In genomic region chr13:48001127-48001881, GRCh38 we compare ENCODE assay signal across 8 cellular contexts. TPM values are rescaled to one million over a fixed set of nuclear protein-coding genes. Genes with fewer than 3 reads are reported as not detected.
DNase-seq lines count a peak whose midpoint lies in the region; ATAC-seq and TF ChIP-seq lines count a peak whose summit lies in the region.

Gene SUCLA2, minus strand, starts transcription at chr13:48001273. Its CDS starts 4 bp downstream, at chr13:48001269.

- H3K36me3 Mint-ChIP-seq in CD14-positive monocyte: peaks cover 4 to 10% of the 10 kb centered on the region in 2 donors

- peak; percentile 98 for ATAC-seq in GM19372 (IDR thresholded peaks at IDR 0.05; ENCODE audit: low read depth, unreplicated experiment)
- peak; percentile 98 for ATAC-seq in HG03521 (IDR thresholded peaks at IDR 0.05; ENCODE audit: unreplicated experiment)

- no peaks in the 10 kb centered on the region for H3K9me3 ChIP-seq in liver (ENCODE audit: control insufficient read depth in 4 of 4, low read length in 3 of 4)

- no peaks in the 10 kb centered on the region for H3K27me3 ChIP-seq in liver (ENCODE audit: control insufficient read depth in 4 of 4, insufficient read depth in 4 of 4, low read length in 3 of 4)

- DNase-seq in CD14-positive monocyte (ENCODE audit: low spot score): peak; percentile 85
- peak; percentile 68 for DNase-seq in NCI-H774 (lab: John Stamatoyannopoulos, UW)
- DNase-seq in activated CD4-positive, alpha-beta T cell treated with anti-CD3 and anti-CD28 coated beads, Interleukin-2, amount 50 U/mL, for 4 hours: peak; percentile 81 to 86
- peak; percentile 94 for DNase-seq in dermis blood vessel endothelial cell
- DNase-seq in stimulated activated CD4-positive, alpha-beta T cell treated with anti-CD3 and anti-CD28 coated beads, Interleukin-4, amount 100 ng/mL, for 1 hour: peak; percentile 93

- H3K27ac ChIP-seq in liver (ENCODE audit: low read depth in 1 of 2, low read length in 2 of 2): peak within 1 kb of the TSS; percentile 79 to 82

- H3K4me1 ChIP-seq in liver (ENCODE audit: control insufficient read depth in 4 of 4, insufficient read depth in 4 of 4, low read length in 3 of 4): peaks cover 5 to 22% (median 14%) of the 10 kb centered on the region in 4 donors

- peak within 1 kb of the TSS; percentile 64 to 93 (median 84) for H3K27ac Mint-ChIP-seq in CD14-positive monocyte

- peak within 1 kb of the TSS; percentile 88 to 99 (median 93) for H3K4me3 ChIP-seq in liver (ENCODE audit: low read depth in 1 of 3, low read length in 3 of 3)

- no peaks in the 10 kb centered on the region for H3K36me3 ChIP-seq in liver (ENCODE audit: control insufficient read depth in 4 of 4, insufficient read depth in 3 of 4, low read depth in 1 of 4, low read length in 3 of 4)

- peak within 1 kb of the TSS; percentile 73 to 90 for H3K9ac ChIP-seq in liver (ENCODE audit: low read depth in 1 of 2, low read length in 2 of 2)

- peak; percentile 58 to 75 for TF ChIP-seq RAD21 in liver (IDR thresholded peaks at IDR 0.05)

- WGBS in liver: 12% methylated on average over 52 of the region's 52 CpGs

- H3K4me1 Mint-ChIP-seq in CD14-positive monocyte: peaks cover 40% of the 10 kb centered on the region

- intact Hi-C loops in CD14-positive monocyte (cut with micrococcal nuclease): loop anchor here in 1 of 2 donors (10.0 kb wide), 1 partner anchor 1443 kb away; the partner anchor contains the start of genes CAB39L and SETDB2

- H3K9me3 Mint-ChIP-seq in CD14-positive monocyte: peaks cover 0 to 2% (median 0%) of the 10 kb centered on the region in 7 donors

- no peaks in the 10 kb centered on the region for H3K27me3 Mint-ChIP-seq in CD14-positive monocyte (ENCODE audit: low read depth in 3 of 3)

- peak within 1 kb of the TSS; percentile 95 to 98 for H3K4me3 Mint-ChIP-seq in CD14-positive monocyte

- TF ChIP-seq CTCF in CD14-positive monocyte (IDR thresholded peaks at IDR 0.05) (no peak), liver (IDR thresholded peaks at IDR 0.05; ENCODE audit: low read depth, low read length, missing input control) (peak; percentile 23)

TF ChIP-seq in liver, 16 proteins besides CTCF, POLR2A, EP300 and RAD21:
- no peak for TF ChIP-seq EGR1 (IDR thresholded peaks at IDR 0.05; ENCODE audit: low read depth in 2 of 2)
- peak; percentile 84 for TF ChIP-seq HNF4G (IDR thresholded peaks at IDR 0.05)
- no peak for TF ChIP-seq TAF1 (conservative IDR thresholded peaks at IDR 0.05)
- no peak for TF ChIP-seq FOXA1 (IDR thresholded peaks at IDR 0.05)
- peak; percentile 26 to 56 for TF ChIP-seq RXRA (IDR thresholded peaks at IDR 0.05)
- no peak for TF ChIP-seq FOXA2 (IDR thresholded peaks at IDR 0.05)
- TF ChIP-seq YY1 (IDR thresholded peaks at IDR 0.05): peak; percentile 97
- no peak for TF ChIP-seq ATF3 (IDR thresholded peaks at IDR 0.05)
- peak; percentile 95 for TF ChIP-seq SP1 (IDR thresholded peaks at IDR 0.05)
- no peak for TF ChIP-seq MAX (IDR thresholded peaks at IDR 0.05)
- no peak for TF ChIP-seq GABPA (IDR thresholded peaks at IDR 0.05 in 1 of 2, conservative IDR thresholded peaks at IDR 0.05 in 1 of 2)
- no peak for TF ChIP-seq ZBTB33 (IDR thresholded peaks at IDR 0.05)
- no peak for TF ChIP-seq REST (IDR thresholded peaks at IDR 0.05)
- no peak for TF ChIP-seq JUND (IDR thresholded peaks at IDR 0.05)
- TF ChIP-seq NR2F2 (IDR thresholded peaks at IDR 0.05): no peak
- TF ChIP-seq HNF4A (conservative IDR thresholded peaks at IDR 0.05): peak; percentile 93

RNA-seq across cellular contexts. Expression of gene SUCLA2, which starts in this region (rescaled TPM):
- 10 to 100 TPM; 34.3 to 37.2 TPM for polyA plus RNA-seq in CD14-positive monocyte
- 39.1 and 54.9 TPM in 2 replicates for total RNA-seq in dermis blood vessel endothelial cell
- 10 to 100 TPM; 26.9 to 27.1 TPM for total RNA-seq in liver
- polyA plus RNA-seq in liver: 10 to 100 TPM; 22.0 to 25.2 TPM

Comparison
In these comparisons a context has a peak if more than half of its experiments do, and no peak if none do; other contexts are left out.
1. Peak in every context shown above with its lines: DNase-seq, ATAC-seq, H3K4me3 ChIP-seq and H3K27ac ChIP-seq.